ENCODE assay signal across 17 cellular contexts in genomic region chr10:44293842-44294241, GRCh38.
DNase-seq lines count a peak whose midpoint lies in the region; ATAC-seq and TF ChIP-seq lines count a peak whose summit lies in the region.
"Had no signal": no experiment of that assay in that cellular context is flagged by ENCODE, and none has a peak within 500 bp of the region (broad histone marks: within the 10 kb centered on the region; RNA-seq: fewer than 3 reads in every experiment).

No MANE protein-coding gene starts in this region.

- H2AFZ ChIP-seq in GM23338, result peak overlapping the region; percentile 72

- no peak for TF ChIP-seq POLR2A in spleen (IDR thresholded peaks at IDR 0.05)

- H3K27me3 ChIP-seq in GM23338 (ENCODE audit: insufficient read depth) (peaks cover 29% of the 10 kb centered on the region), dorsolateral prefrontal cortex (peaks cover 0 to 6% (median 0%) of the 10 kb centered on the region in 45 donors), spleen (replicated peaks in 1 of 7) (peaks cover 0 to 32% (median 11%) of the 10 kb centered on the region in 7 donors)

- H3K36me3 Mint-ChIP-seq in GM23338 (ENCODE audit: low read depth), result no peaks in the 10 kb centered on the region
- H3K36me3 Mint-ChIP-seq: CD14-positive monocyte, natural killer cell had no signal

- no peaks in the 10 kb centered on the region for H3K9me3 ChIP-seq in spleen

- H3F3A ChIP-seq in GM23338 (replicated peaks; ENCODE audit: low read depth), result 0 out of 2 replicates have a peak, but pooled peaks cover 3% of the 10 kb centered on the region

- TF ChIP-seq CTCF in GM23338 (conservative IDR thresholded peaks at IDR 0.05; ENCODE audit: low read depth in 2 of 2), result no peak
- TF ChIP-seq CTCF in dorsolateral prefrontal cortex (IDR thresholded peaks at IDR 0.05 in 54 of 56, conservative IDR thresholded peaks at IDR 0.05 in 2 of 56; ENCODE audit: low read depth in 1 of 56, partially characterized antibody in 56 of 56), result no peak
- no peak for TF ChIP-seq CTCF in spleen (IDR thresholded peaks at IDR 0.05 in 8 of 11, conservative IDR thresholded peaks at IDR 0.05 in 3 of 11)

- H3K4me1 ChIP-seq in GM23338 (ENCODE audit: insufficient read depth) (peaks cover 46% of the 10 kb centered on the region), spleen (peaks cover 0 to 14% (median 0%) of the 10 kb centered on the region in 6 donors)

- H3K9me2 ChIP-seq in GM23338 (ENCODE audit: insufficient read depth), result no peaks in the 10 kb centered on the region

- ATAC-seq in GM23338 (no peak), GM21526 (IDR thresholded peaks at IDR 0.05; ENCODE audit: low FRiP score, unreplicated experiment) (no peak), HG03108 (IDR thresholded peaks at IDR 0.05; ENCODE audit: unreplicated experiment) (no peak)
- ATAC-seq: natural killer cell had no signal

- no peaks in the 10 kb centered on the region for H4K20me1 ChIP-seq in GM23338 (replicated peaks; ENCODE audit: insufficient read depth)

- H3K27ac Mint-ChIP-seq in GM23338, result no peak overlapping the region
- H3K27ac Mint-ChIP-seq: CD14-positive monocyte; natural killer cell; T-helper 1 cell treated with Interleukin-12 subunit alpha and Interleukin-12 subunit beta and Interleukin-4 antibody, amounts not matched to agents 30 μg/mL and 1 μg/mL, for 36 hours had no signal

- no peak for DNase-seq in GM23338 (ENCODE audit: low spot score)
- no peak for DNase-seq in dorsolateral prefrontal cortex
- DNase-seq in kidney glomerular epithelial cell (lab: John Stamatoyannopoulos, UW), result peak; percentile 41
- no peak for DNase-seq in spleen
- no peak for DNase-seq in nucleus accumbens (lab: John Stamatoyannopoulos, UW)
- no peak for DNase-seq in pons (ENCODE audit: low spot score)
- DNase-seq: anterior cingulate cortex; HCEC 1CT; natural killer cell; NCI-H1048; NK-92 treated with Interleukin-12 subunit alpha and Interleukin-12 subunit beta, amount 100 ng/mL, for 24 hours; stimulated activated CD4-positive, alpha-beta T cell treated with anti-CD3 and anti-CD28 coated beads, Interleukin-4, amount 100 ng/mL, for 24 hours; trophoblast cell had no signal

- H3K4me2 ChIP-seq in GM23338, result peak overlapping the region; percentile 83

- H3K27ac ChIP-seq in GM23338 (ENCODE audit: low read depth), result no peak overlapping the region
- peak overlapping the region in 42 of 59 donors; percentile 3 to 83 (median 52) for H3K27ac ChIP-seq in dorsolateral prefrontal cortex
- peak overlapping the region in 7 of 8 donors; percentile 2 to 68 (median 55) for H3K27ac ChIP-seq in spleen

- peak overlapping the region; percentile 16; the same call in 1 of the 3 replicates for H3K4me3 Mint-ChIP-seq in GM23338
- H3K4me3 Mint-ChIP-seq: natural killer cell; T-helper 1 cell treated with Interleukin-12 subunit alpha and Interleukin-12 subunit beta and Interleukin-4 antibody, amounts not matched to agents 30 μg/mL and 1 μg/mL, for 36 hours had no signal

- H3K36me3 ChIP-seq in GM23338 (ENCODE audit: insufficient read depth) (no peaks in the 10 kb centered on the region), spleen (no peaks in the 10 kb centered on the region)

- no peaks in the 10 kb centered on the region for H3K79me2 ChIP-seq in GM23338 (replicated peaks; ENCODE audit: insufficient read depth)

- H3K27me3 Mint-ChIP-seq in GM23338 (ENCODE audit: insufficient read depth, low read depth, poor library complexity), result peaks cover 4% of the 10 kb centered on the region

- intact Hi-C loops in dorsolateral prefrontal cortex (cut with DNase I) (loop anchor here in 1 of 2 donors (5.0 kb wide), 1 partner anchor 93 kb away; the partner anchor contains the start of gene CXCL12), spleen (cut with DNase I; ENCODE audit: low total_unique reads) (no loop called here)

- 56 to 72% (median 66%) methylated on average over 7 of the region's 7 CpGs for WGBS in spleen, 5 donors

- peak overlapping the region; percentile 61 for H3K4me3 ChIP-seq in GM23338
- peak overlapping the region in 16 of 59 donors; percentile 29 to 58 (median 46) for H3K4me3 ChIP-seq in dorsolateral prefrontal cortex
- H3K4me3 ChIP-seq in spleen, result no peak overlapping the region

- peaks cover 24% of the 10 kb centered on the region for H3K4me1 Mint-ChIP-seq in GM23338
- H3K4me1 Mint-ChIP-seq: CD14-positive monocyte, natural killer cell had no signal

- H3K9me3 Mint-ChIP-seq in GM23338, result no peaks in the 10 kb centered on the region
- H3K9me3 Mint-ChIP-seq: natural killer cell; T-helper 1 cell treated with Interleukin-12 subunit alpha and Interleukin-12 subunit beta and Interleukin-4 antibody, amounts not matched to agents 30 μg/mL and 1 μg/mL, for 36 hours had no signal

TF ChIP-seq in GM23338, 12 proteins besides CTCF, POLR2A, EP300 and RAD21 (continues in another document):
- TF ChIP-seq ETS1 (IDR thresholded peaks at IDR 0.05) (no peak), ZNF331 (CRISPR knock-in tag; IDR thresholded peaks at IDR 0.05; ENCODE audit: low read depth) (no peak), EZH2 (IDR thresholded peaks at IDR 0.05; ENCODE audit: low read depth, unreplicated experiment) (no peak), STAT1 (IDR thresholded peaks at IDR 0.05; ENCODE audit: unreplicated experiment) (no peak), ZNF462 (CRISPR knock-in tag; IDR thresholded peaks at IDR 0.05) (no peak)
